Comparison of ENCODE assay signal across 25 cellular contexts in genomic region chr16:66228791-66229190, GRCh38.
DNase-seq lines count a peak whose midpoint lies in the region; ATAC-seq and TF ChIP-seq lines count a peak whose summit lies in the region.
"Had no signal": no experiment of that assay in that cellular context is flagged by ENCODE, and none has a peak within 500 bp of the region (broad histone marks: within the 10 kb centered on the region; RNA-seq: fewer than 3 reads in every experiment).

No MANE protein-coding gene starts in this region.

- no peaks in the 10 kb centered on the region for H3K27me3 ChIP-seq in breast epithelium
- H3K27me3 ChIP-seq: BE2C, gastroesophageal sphincter had no signal

- H3K4me1 ChIP-seq in breast epithelium: no peaks in the 10 kb centered on the region
- H3K4me1 ChIP-seq: BE2C, gastroesophageal sphincter had no signal

- H3K4me1 Mint-ChIP-seq in MCF 10A (ENCODE audit: insufficient read depth, unreplicated experiment): no peaks in the 10 kb centered on the region
- peaks cover 51% of the 10 kb centered on the region for H3K4me1 Mint-ChIP-seq in nephron
- H3K4me1 Mint-ChIP-seq: activated naive CD4-positive, alpha-beta T cell treated with anti-CD3 and anti-CD28 coated beads, Interleukin-2, amount 50 U/mL, for 24 hours had no signal

- H3K27ac ChIP-seq in breast epithelium: peak overlapping the region in 1 of 2 donors; percentile 7
- H3K27ac ChIP-seq: 22Rv1, brain microvascular endothelial cell, gastroesophageal sphincter, stomach had no signal

- H3K4me3 Mint-ChIP-seq in MCF 10A (ENCODE audit: unreplicated experiment) (no peak overlapping the region), nephron (no peak overlapping the region)
- H3K4me3 Mint-ChIP-seq: activated CD4-positive, alpha-beta T cell treated with anti-CD3 and anti-CD28 coated beads, Interleukin-2, amount 10 ng/mL, durations not matched to agents 24 days and 14 days; activated CD8-positive, alpha-beta memory T cell treated with anti-CD3 and anti-CD28 coated beads, Interleukin-2, amount 10 ng/mL, durations not matched to agents 7 days and 5 days; activated naive CD4-positive, alpha-beta T cell treated with anti-CD3 and anti-CD28 coated beads, Interleukin-2, amount 50 U/mL, for 24 hours; activated T-helper 1 cell treated with anti-CD3 and anti-CD28 coated beads, Interleukin-12 subunit alpha, Interleukin-12 subunit beta, Interleukin-2, Interleukin-4 antibody, amounts not matched to agents 30 ng/mL and 10 ng/mL and 1 ng/mL, durations not matched to agents 14 hours and 24 hours and 36 hours; dendritic cell treated with granulocyte-macrophage colony-stimulating factor and Interleukin-4, amounts not matched to agents 40 ng/mL and 50 ng/mL, for 4 days; nephron progenitor cell; type B pancreatic cell had no signal

- TF ChIP-seq CTCF in MCF 10A (IDR thresholded peaks at IDR 0.05; ENCODE audit: unreplicated experiment) (no peak), breast epithelium (IDR thresholded peaks at IDR 0.05) (no peak), cardiac fibroblast (IDR thresholded peaks at IDR 0.05; ENCODE audit: low read depth, low read length) (no peak), nephron (IDR thresholded peaks at IDR 0.05; ENCODE audit: unreplicated experiment in 3 of 3) (no peak)

- no peak for ATAC-seq in GM21360 (IDR thresholded peaks at IDR 0.05; ENCODE audit: unreplicated experiment)
- no peak for ATAC-seq in esophagus mucosa
- ATAC-seq: activated CD8-positive, alpha-beta memory T cell treated with anti-CD3 and anti-CD28 coated beads, Interleukin-2, amount 10 ng/mL, durations not matched to agents 7 days and 5 days; gastroesophageal sphincter; left cardiac atrium had no signal

- no TSS peak for BruUV-seq in MCF 10A (replicated peaks; lab: Mats Ljungman, UMichigan)

- no peaks in the 10 kb centered on the region for H3K9me3 ChIP-seq in breast epithelium
- H3K9me3 ChIP-seq: BE2C, gastroesophageal sphincter, stomach had no signal

- no peaks in the 10 kb centered on the region for H3K27me3 Mint-ChIP-seq in MCF 10A (ENCODE audit: insufficient read depth, unreplicated experiment)
- H3K27me3 Mint-ChIP-seq in nephron (ENCODE audit: low read depth): peaks cover 12% of the 10 kb centered on the region
- H3K27me3 Mint-ChIP-seq: activated CD4-positive, alpha-beta T cell treated with anti-CD3 and anti-CD28 coated beads, Interleukin-2, amount 10 ng/mL, durations not matched to agents 24 days and 14 days; dendritic cell treated with granulocyte-macrophage colony-stimulating factor and Interleukin-4, amounts not matched to agents 40 ng/mL and 50 ng/mL, for 4 days had no signal

- intact Hi-C loops in MCF 10A (cut with micrococcal nuclease): no loop called here
- intact Hi-C loops in breast epithelium (cut with DNase I; ENCODE audit: low total_unique reads): no loop called here

- H3K27ac Mint-ChIP-seq in MCF 10A (ENCODE audit: low read depth, unreplicated experiment): no peak overlapping the region
- H3K27ac Mint-ChIP-seq in nephron: peak overlapping the region; percentile 84 to 94 (median 87)
- H3K27ac Mint-ChIP-seq: activated CD4-positive, alpha-beta T cell treated with anti-CD3 and anti-CD28 coated beads, Interleukin-2, amount 10 ng/mL, durations not matched to agents 24 days and 14 days; activated CD8-positive, alpha-beta memory T cell treated with anti-CD3 and anti-CD28 coated beads, Interleukin-2, amount 10 ng/mL, durations not matched to agents 7 days and 5 days; activated naive CD4-positive, alpha-beta T cell treated with anti-CD3 and anti-CD28 coated beads, Interleukin-2, amount 50 U/mL, for 24 hours; activated T-helper 1 cell treated with anti-CD3 and anti-CD28 coated beads, Interleukin-12 subunit alpha, Interleukin-12 subunit beta, Interleukin-2, Interleukin-4 antibody, amounts not matched to agents 30 ng/mL and 10 ng/mL and 1 ng/mL, durations not matched to agents 14 hours and 24 hours and 36 hours; dendritic cell treated with granulocyte-macrophage colony-stimulating factor and Interleukin-4, amounts not matched to agents 40 ng/mL and 50 ng/mL, for 4 days; type B pancreatic cell had no signal

- POLR2A ChIA-PET in MCF 10A (lab: Yijun Ruan, JAX): no interaction called here

- CTCF ChIA-PET in MCF 10A (lab: Yijun Ruan, JAX): interaction anchor here (0.8 kb wide), 1 partner anchor 115 kb away, joined by 3 read pairs; no protein-coding TSS in a partner anchor

- peak; percentile 62 for DNase-seq in MCF 10A (ENCODE audit: unreplicated experiment)
- no peak for DNase-seq in breast epithelium (ENCODE audit: low spot score in 2 of 2)
- peak; percentile 63 to 87 for DNase-seq in cardiac fibroblast (ENCODE audit: low read depth in 2 of 2)
- DNase-seq in NCI-H1048 (lab: John Stamatoyannopoulos, UW): no peak
- no peak for DNase-seq in OCI-M1 (lab: John Stamatoyannopoulos, UW)
- DNase-seq: activated CD4-positive, alpha-beta T cell treated with anti-CD3 and anti-CD28 coated beads, Interleukin-2, amount 10 ng/mL, durations not matched to agents 24 days and 14 days; activated CD8-positive, alpha-beta memory T cell treated with anti-CD3 and anti-CD28 coated beads, Interleukin-2, amount 10 ng/mL, durations not matched to agents 7 days and 5 days; BE2C; brain microvascular endothelial cell; left cardiac atrium; midbrain; NCI-H187; NCI-H748 treated with DMSO at 0.1 percent for 48 hours; nephron progenitor cell; SIG-M5; stomach had no signal

- H3K4me3 ChIP-seq in breast epithelium: no peak overlapping the region
- H3K4me3 ChIP-seq in cardiac fibroblast (replicated peaks in 1 of 2; ENCODE audit: low read depth in 2 of 2, low read length in 2 of 2): no peak overlapping the region
- H3K4me3 ChIP-seq: gastroesophageal sphincter, stomach had no signal

- peaks cover 12% of the 10 kb centered on the region for H3K9me3 Mint-ChIP-seq in MCF 10A (ENCODE audit: unreplicated experiment)
- no peaks in the 10 kb centered on the region for H3K9me3 Mint-ChIP-seq in nephron
- H3K9me3 Mint-ChIP-seq: activated CD4-positive, alpha-beta T cell treated with anti-CD3 and anti-CD28 coated beads, Interleukin-2, amount 10 ng/mL, durations not matched to agents 24 days and 14 days; activated naive CD4-positive, alpha-beta T cell treated with anti-CD3 and anti-CD28 coated beads, Interleukin-2, amount 50 U/mL, for 24 hours; activated T-helper 1 cell treated with anti-CD3 and anti-CD28 coated beads, Interleukin-12 subunit alpha, Interleukin-12 subunit beta, Interleukin-2, Interleukin-4 antibody, amounts not matched to agents 30 ng/mL and 10 ng/mL and 1 ng/mL, durations not matched to agents 14 hours and 24 hours and 36 hours; dendritic cell treated with granulocyte-macrophage colony-stimulating factor and Interleukin-4, amounts not matched to agents 40 ng/mL and 50 ng/mL, for 4 days; nephron progenitor cell; type B pancreatic cell had no signal

- no peak for TF ChIP-seq POLR2A in breast epithelium (IDR thresholded peaks at IDR 0.05)

- H3K36me3 Mint-ChIP-seq in MCF 10A (ENCODE audit: insufficient read depth, unreplicated experiment) (no peaks in the 10 kb centered on the region), nephron (ENCODE audit: low read depth) (no peaks in the 10 kb centered on the region)
- H3K36me3 Mint-ChIP-seq: activated CD8-positive, alpha-beta memory T cell treated with anti-CD3 and anti-CD28 coated beads, Interleukin-2, amount 10 ng/mL, durations not matched to agents 7 days and 5 days; type B pancreatic cell had no signal

- H3K36me3 ChIP-seq in breast epithelium: no peaks in the 10 kb centered on the region
- H3K36me3 ChIP-seq: BE2C, brain microvascular endothelial cell, gastroesophageal sphincter, stomach had no signal

Comparison
In these comparisons a context has a peak if more than half of its experiments do, and no peak if none do; other contexts are left out.
1. DNase-seq: peak in MCF 10A (single experiment) and cardiac fibroblast (2 of 2); none in breast epithelium (0 of 2), NCI-H1048 (single experiment) and OCI-M1 (single experiment).